In genomic region chr16:626174-626765, GRCh38 we compare ENCODE assay signal across 24 cellular contexts. TPM values are rescaled to one million over a fixed set of nuclear protein-coding genes. Genes with fewer than 3 reads are reported as not detected.
DNase-seq lines count a peak whose midpoint lies in the region; ATAC-seq and TF ChIP-seq lines count a peak whose summit lies in the region.
"Had no signal": no experiment of that assay in that cellular context is flagged by ENCODE, and none has a peak within 500 bp of the region (broad histone marks: within the 10 kb centered on the region; RNA-seq: fewer than 3 reads in every experiment).

No MANE protein-coding gene starts in this region.

- TF ChIP-seq RAD21 in SK-N-SH (IDR thresholded peaks at IDR 0.05; ENCODE audit: low read length), result no peak

- H3K9ac ChIP-seq in SK-N-SH, result peak overlapping the region; percentile 28; the same call in 1 of the 2 replicates

- H3K9me3 Mint-ChIP-seq in neural crest cell, result no peaks in the 10 kb centered on the region
- H3K9me3 Mint-ChIP-seq in stimulated activated naive CD8-positive, alpha-beta T cell treated with anti-CD3 and anti-CD28 coated beads, Interleukin-15, amount 100 ng/mL, for 72 hours, result no peaks in the 10 kb centered on the region
- H3K9me3 Mint-ChIP-seq: activated T-helper 17 cell treated with anti-CD3 and anti-CD28 coated beads, Interleukin-2, amount 50 U/mL, for 72 hours; brain had no signal

- H3K79me2 ChIP-seq in SK-N-SH (ENCODE audit: insufficient read depth), result peaks cover 5% of the 10 kb centered on the region; the same call in 1 of the 2 replicates

- H2AFZ ChIP-seq in SK-N-SH (ENCODE audit: low read depth), result no peak overlapping the region

- no peaks in the 10 kb centered on the region for H3K9me3 ChIP-seq in SK-N-SH
- H3K9me3 ChIP-seq: BE2C, lower lobe of right lung, right lobe of liver, tibial artery had no signal

- H3K4me1 Mint-ChIP-seq in neural crest cell, result peaks cover 30% of the 10 kb centered on the region
- peaks cover 5% of the 10 kb centered on the region for H3K4me1 Mint-ChIP-seq in stimulated activated naive CD8-positive, alpha-beta T cell treated with anti-CD3 and anti-CD28 coated beads, Interleukin-15, amount 100 ng/mL, for 72 hours
- H3K4me1 Mint-ChIP-seq: activated CD8-positive, alpha-beta memory T cell treated with anti-CD3 and anti-CD28 coated beads, Interleukin-2, amount 10 ng/mL, durations not matched to agents 7 days and 5 days; activated T-helper 17 cell treated with anti-CD3 and anti-CD28 coated beads, Interleukin-2, amount 50 U/mL, for 72 hours had no signal

- TF ChIP-seq CTCF in SK-N-SH (IDR thresholded peaks at IDR 0.05) (no peak), brain microvascular endothelial cell (IDR thresholded peaks at IDR 0.05; ENCODE audit: low read depth, low read length, missing control alignments) (no peak), neural crest cell (conservative IDR thresholded peaks at IDR 0.05) (no peak)

- H3K36me3 ChIP-seq in SK-N-SH (replicated peaks in 1 of 2; ENCODE audit: control insufficient read depth in 1 of 2, insufficient read depth in 2 of 2, low read length in 1 of 2), result peaks cover 0 to 3% of the 10 kb centered on the region in 2 experiments
- peaks cover 6% of the 10 kb centered on the region for H3K36me3 ChIP-seq in brain microvascular endothelial cell (replicated peaks)
- H3K36me3 ChIP-seq: BE2C had no signal

- H3K4me3 ChIP-seq in SK-N-SH (ENCODE audit: low read depth in 2 of 2, low read length in 1 of 2) (no peak overlapping the region), brain microvascular endothelial cell (ENCODE audit: low read depth, low read length) (no peak overlapping the region)
- H3K4me3 ChIP-seq: lower lobe of right lung, right lobe of liver, tibial artery had no signal

- peaks cover 2% of the 10 kb centered on the region for H3K27me3 Mint-ChIP-seq in neural crest cell (ENCODE audit: low read depth)
- H3K27me3 Mint-ChIP-seq in stimulated activated naive CD8-positive, alpha-beta T cell treated with anti-CD3 and anti-CD28 coated beads, Interleukin-15, amount 100 ng/mL, for 72 hours, result no peaks in the 10 kb centered on the region
- H3K27me3 Mint-ChIP-seq: activated CD8-positive, alpha-beta memory T cell treated with anti-CD3 and anti-CD28 coated beads, Interleukin-2, amount 10 ng/mL, durations not matched to agents 7 days and 5 days; activated naive CD8-positive, alpha-beta T cell; activated T-helper 17 cell treated with anti-CD3 and anti-CD28 coated beads, Interleukin-2, amount 50 U/mL, for 72 hours had no signal

- H3K27me3 ChIP-seq in SK-N-SH (ENCODE audit: insufficient read depth) (no peaks in the 10 kb centered on the region), brain microvascular endothelial cell (replicated peaks) (no peaks in the 10 kb centered on the region)
- H3K27me3 ChIP-seq: right lobe of liver had no signal

- peak overlapping the region; percentile 45; the same call in 1 of the 2 replicates for H3K4me2 ChIP-seq in SK-N-SH

- H3K27ac ChIP-seq in SK-N-SH (ENCODE audit: low read depth in 2 of 2, low read length in 1 of 2), result peak overlapping the region in 1 of 2 experiments; percentile 91; a peak in 2 of 4 replicates
- peak overlapping the region; percentile 65 for H3K27ac ChIP-seq in brain microvascular endothelial cell
- H3K27ac ChIP-seq: 22Rv1, lower lobe of right lung, right lobe of liver, tibial artery had no signal

- POLR2A ChIA-PET in SK-N-SH (lab: Yijun Ruan, JAX), result no interaction called here

- CTCF ChIA-PET in SK-N-SH (lab: Yijun Ruan, JAX), result interaction anchor here (2.6 kb wide), 1 partner anchor 22 kb away, joined by 12 read pairs; no protein-coding TSS in a partner anchor

- no peak for TF ChIP-seq EP300 in SK-N-SH (IDR thresholded peaks at IDR 0.05; ENCODE audit: borderline replicate concordance in 1 of 2, low read depth in 1 of 2, low read length in 1 of 2)

- DNase-seq in SK-N-SH, result no peak
- no peak for DNase-seq in brain microvascular endothelial cell
- no peak for DNase-seq in neural crest cell (ENCODE audit: low read depth, low spot score)
- no peak for DNase-seq in effector CD4-positive, alpha-beta T cell
- no peak for DNase-seq in stimulated activated naive CD8-positive, alpha-beta T cell treated with anti-CD3 and anti-CD28 coated beads, Interleukin-15, amount 100 ng/mL, for 72 hours
- DNase-seq in hepatic stellate cell (ENCODE audit: low spot score), result no peak
- no peak for DNase-seq in D341Med (ENCODE audit: low spot score)
- DNase-seq: activated CD4-positive, alpha-beta T cell treated with anti-CD3 and anti-CD28 coated beads for 48 hours; activated CD8-positive, alpha-beta memory T cell treated with anti-CD3 and anti-CD28 coated beads, Interleukin-2, amount 10 ng/mL, durations not matched to agents 7 days and 5 days; COR-L47; cortex of kidney; lower lobe of right lung; NCI-H1417; NCI-H524; RPMI8226; stimulated activated naive CD4-positive, alpha-beta T cell; tibial artery had no signal

- WGBS in SK-N-SH (ENCODE audit: low lambda C conversion rate), result 93% methylated on average over 19 of the region's 19 CpGs

- H3K4me3 Mint-ChIP-seq in neural crest cell, result peak overlapping the region; percentile 54
- no peak overlapping the region for H3K4me3 Mint-ChIP-seq in stimulated activated naive CD8-positive, alpha-beta T cell treated with anti-CD3 and anti-CD28 coated beads, Interleukin-15, amount 100 ng/mL, for 72 hours
- H3K4me3 Mint-ChIP-seq: activated CD8-positive, alpha-beta memory T cell treated with anti-CD3 and anti-CD28 coated beads, Interleukin-2, amount 10 ng/mL, durations not matched to agents 7 days and 5 days; activated naive CD8-positive, alpha-beta T cell; activated T-helper 17 cell treated with anti-CD3 and anti-CD28 coated beads, Interleukin-2, amount 50 U/mL, for 72 hours; brain had no signal

- H3K36me3 Mint-ChIP-seq in neural crest cell (ENCODE audit: low read depth), result peaks cover 3% of the 10 kb centered on the region
- H3K36me3 Mint-ChIP-seq: activated CD8-positive, alpha-beta memory T cell treated with anti-CD3 and anti-CD28 coated beads, Interleukin-2, amount 10 ng/mL, durations not matched to agents 7 days and 5 days; activated naive CD8-positive, alpha-beta T cell had no signal

- H3K4me1 ChIP-seq in SK-N-SH (ENCODE audit: control insufficient read depth in 1 of 2, insufficient read depth in 2 of 2, low read depth in 1 of 2, low read length in 1 of 2), result peaks cover 10 to 38% of the 10 kb centered on the region in 2 experiments; a peak in 3 of 4 replicates

- in situ Hi-C loops in brain microvascular endothelial cell (cut with HindIII; ENCODE audit: low pct_ligation_motif_present, low sequenced_read_pairs), result no loop called here

- no peak for ATAC-seq in SK-N-SH treated with all-trans-retinoic acid at 6 μM for 48 hours
- ATAC-seq in stimulated activated naive CD8-positive, alpha-beta T cell treated with anti-CD3 and anti-CD28 coated beads, Interleukin-15, amount 100 ng/mL, for 72 hours, result no peak
- ATAC-seq: activated CD8-positive, alpha-beta memory T cell treated with anti-CD3 and anti-CD28 coated beads, Interleukin-2, amount 10 ng/mL, durations not matched to agents 7 days and 5 days; activated T-helper 17 cell treated with anti-CD3 and anti-CD28 coated beads, Interleukin-2, amount 50 U/mL, for 72 hours; lower lobe of right lung had no signal

- H3F3A ChIP-seq in SK-N-SH (replicated peaks; ENCODE audit: insufficient read depth), result peaks cover 5% of the 10 kb centered on the region

- no peaks in the 10 kb centered on the region for H3K9me2 ChIP-seq in SK-N-SH

- no peaks in the 10 kb centered on the region for H4K20me1 ChIP-seq in SK-N-SH (ENCODE audit: insufficient read depth)

- no peak overlapping the region for H3K27ac Mint-ChIP-seq in neural crest cell (ENCODE audit: unreplicated experiment)
- H3K27ac Mint-ChIP-seq in stimulated activated naive CD8-positive, alpha-beta T cell treated with anti-CD3 and anti-CD28 coated beads, Interleukin-15, amount 100 ng/mL, for 72 hours, result no peak overlapping the region
- H3K27ac Mint-ChIP-seq: activated CD8-positive, alpha-beta memory T cell treated with anti-CD3 and anti-CD28 coated beads, Interleukin-2, amount 10 ng/mL, durations not matched to agents 7 days and 5 days; activated naive CD8-positive, alpha-beta T cell; activated T-helper 17 cell treated with anti-CD3 and anti-CD28 coated beads, Interleukin-2, amount 50 U/mL, for 72 hours had no signal

TF ChIP-seq in SK-N-SH, 30 proteins besides CTCF, POLR2A, EP300 and RAD21 (continues in another document):
- TF ChIP-seq CHD2 (IDR thresholded peaks at IDR 0.05; ENCODE audit: low read length, partially characterized antibody) (no peak), TAF1 (IDR thresholded peaks at IDR 0.05; ENCODE audit: borderline replicate concordance, low read depth, low read length) (no peak), NRF1 (IDR thresholded peaks at IDR 0.05; ENCODE audit: low read depth, low read length) (no peak)

TF ChIP-seq in SK-N-SH treated with all-trans-retinoic acid at 6 μM for 48 hours, 23 proteins besides CTCF, POLR2A, EP300 and RAD21 (continues in another document):
- TF ChIP-seq OSR1 (CRISPR knock-in tag; IDR thresholded peaks at IDR 0.05), result no peak
- TF ChIP-seq PPARA (CRISPR knock-in tag; IDR thresholded peaks at IDR 0.05; ENCODE audit: borderline replicate concordance), result no peak

RNA-seq across cellular contexts. Expression of gene WFIKKN1, which starts 4.5 kb away (rescaled TPM):
- 0.10 and 0.16 TPM in 2 replicates for polyA plus RNA-seq in SK-N-SH (2012; rRNA removed)
- polyA plus RNA-seq in SK-N-SH (2012; cell fraction: cytosol; rRNA removed), result 0.09 and 0.10 TPM in 2 replicates
- polyA plus RNA-seq in SK-N-SH (2012; cell fraction: nucleus; rRNA removed), result 0.37 and 1.4 TPM in 2 replicates
- 8.1 and 8.5 TPM in 2 replicates for total RNA-seq in neural crest cell

RNA-seq across cellular contexts. Expression of gene METTL26, which starts 9.8 kb away (rescaled TPM):
- 158 and 167 TPM in 2 replicates for polyA plus RNA-seq in SK-N-SH (2012; rRNA removed)
- polyA plus RNA-seq in SK-N-SH (2012; cell fraction: cytosol; rRNA removed), result 83.5 and 115 TPM in 2 replicates
- 144 and 254 TPM in 2 replicates for polyA plus RNA-seq in SK-N-SH (2012; cell fraction: nucleus; rRNA removed)
- total RNA-seq in neural crest cell, result 73.4 and 75.3 TPM in 2 replicates

RNA-seq across cellular contexts. Expression of gene MCRIP2, which starts 15.4 kb away (rescaled TPM):
- 34.0 and 36.9 TPM in 2 replicates for polyA plus RNA-seq in SK-N-SH (2012; rRNA removed)
- 14.2 and 20.8 TPM in 2 replicates for polyA plus RNA-seq in SK-N-SH (2012; cell fraction: cytosol; rRNA removed)
- 40.2 and 60.8 TPM in 2 replicates for polyA plus RNA-seq in SK-N-SH (2012; cell fraction: nucleus; rRNA removed)
- total RNA-seq in neural crest cell, result 16.2 and 17.6 TPM in 2 replicates

RNA-seq across cellular contexts. Expression of gene WDR90, which starts 22.9 kb away (rescaled TPM):
- 30.5 and 32.0 TPM in 2 replicates for polyA plus RNA-seq in SK-N-SH (2012; rRNA removed)
- polyA plus RNA-seq in SK-N-SH (2012; cell fraction: cytosol; rRNA removed), result 4.7 and 7.3 TPM in 2 replicates
- 255 and 330 TPM in 2 replicates for polyA plus RNA-seq in SK-N-SH (2012; cell fraction: nucleus; rRNA removed)
- 95.8 and 97.0 TPM in 2 replicates for total RNA-seq in neural crest cell

RNA-seq across cellular contexts. Expression of gene RAB40C, which starts 36.4 kb away (rescaled TPM):
- polyA plus RNA-seq in SK-N-SH (2012; rRNA removed), result 12.1 and 13.0 TPM in 2 replicates
- polyA plus RNA-seq in SK-N-SH (2012; cell fraction: cytosol; rRNA removed), result 5.0 and 8.5 TPM in 2 replicates
- polyA plus RNA-seq in SK-N-SH (2012; cell fraction: nucleus; rRNA removed), result 26.7 and 31.3 TPM in 2 replicates
- total RNA-seq in neural crest cell, result 30.9 and 31.6 TPM in 2 replicates
